8 cellular contexts compared by ENCODE assay signal in genomic region chr3:187741403-187742350, GRCh38. TPM values are rescaled to one million over a fixed set of nuclear protein-coding genes. Genes with fewer than 3 reads are reported as not detected.
A peak's percentile ranks its signal among the peaks of the same experiment; 100 is the strongest.
DNase-seq lines count a peak whose midpoint lies in the region; ATAC-seq, FAIRE-seq and TF ChIP-seq lines count a peak whose summit lies in the region.

No MANE protein-coding gene starts in this region.

- H3K9me3 ChIP-seq in BLaER1 treated with 17β-estradiol and CSF1 and Interleukin-3, amounts not matched to agents 10 nM and 100 nM (replicated peaks in 1 of 11): no peaks in the 10 kb centered on the region
- H3K9me3 ChIP-seq in PC-3 (ENCODE audit: low read length) (no peaks in the 10 kb centered on the region), subcutaneous abdominal adipose tissue (ENCODE audit: control insufficient read depth in 5 of 5, low read length in 5 of 5) (no peaks in the 10 kb centered on the region)

- peak overlapping the region; percentile 83 to 100 (median 98) for H3K27ac Mint-ChIP-seq in naive thymus-derived CD8-positive, alpha-beta T cell

- peaks cover 15 to 41% (median 33%) of the 10 kb centered on the region in 10 experiments for H3K4me1 ChIP-seq in BLaER1 treated with 17β-estradiol and CSF1 and Interleukin-3, amounts not matched to agents 10 nM and 100 nM
- H3K4me1 ChIP-seq in PC-3 (ENCODE audit: insufficient read depth, low read length) (peaks cover 26% of the 10 kb centered on the region), subcutaneous abdominal adipose tissue (ENCODE audit: control insufficient read depth in 5 of 5, insufficient read depth in 5 of 5, low read length in 5 of 5) (peaks cover 13 to 48% (median 41%) of the 10 kb centered on the region in 5 donors)

- POLR2A ChIA-PET in PC-3 (lab: Charles Lee; ENCODE audit: unreplicated experiment): interaction anchor here (0.8 kb wide), 1 partner anchor 556 kb away, joined by 12 read pairs; no protein-coding TSS in a partner anchor
- POLR2A ChIA-PET in naive thymus-derived CD8-positive, alpha-beta T cell (lab: Charles Lee): interaction anchor here (1.2 to 2.2 kb wide), 6 partner anchors 1007 to 1405 kb away, joined by 3 to 14 read pairs (median 6); no protein-coding TSS in a partner anchor

- TF ChIP-seq CTCF in PC-3 (conservative IDR thresholded peaks at IDR 0.05; ENCODE audit: low read depth, low read length): peak; percentile 98

- no TSS peak for BruUV-seq in PC-3 (replicated peaks; lab: Mats Ljungman, UMichigan)

- peaks cover 0 to 6% (median 0%) of the 10 kb centered on the region in 11 experiments; a peak in 2 of 22 replicates for H3K36me3 ChIP-seq in BLaER1 treated with 17β-estradiol and CSF1 and Interleukin-3, amounts not matched to agents 10 nM and 100 nM
- H3K36me3 ChIP-seq in PC-3 (ENCODE audit: low read depth, low read length) (no peaks in the 10 kb centered on the region), subcutaneous abdominal adipose tissue (ENCODE audit: control insufficient read depth in 5 of 5, insufficient read depth in 5 of 5, low read length in 5 of 5) (no peaks in the 10 kb centered on the region)

- peaks cover 41 to 84% (median 57%) of the 10 kb centered on the region in 4 donors for H3K4me1 Mint-ChIP-seq in naive thymus-derived CD8-positive, alpha-beta T cell

- H3K36me3 Mint-ChIP-seq in naive thymus-derived CD8-positive, alpha-beta T cell: peaks cover 0 to 6% (median 0%) of the 10 kb centered on the region in 3 donors

- no peaks in the 10 kb centered on the region for H3K27me3 ChIP-seq in BLaER1 treated with 17β-estradiol and CSF1 and Interleukin-3, amounts not matched to agents 10 nM and 100 nM
- H3K27me3 ChIP-seq in PC-3 (ENCODE audit: low read length): no peaks in the 10 kb centered on the region
- H3K27me3 ChIP-seq in subcutaneous abdominal adipose tissue (ENCODE audit: control insufficient read depth in 5 of 5, insufficient read depth in 4 of 5, low read length in 5 of 5): no peaks in the 10 kb centered on the region

- intact Hi-C loops in PC-3 (cut with micrococcal nuclease): loop anchor here (1.0 to 10.0 kb wide), 11 partner anchors 295 to 1213 kb away; no protein-coding TSS in a partner anchor

- peaks cover 0 to 4% (median 0%) of the 10 kb centered on the region in 5 donors for H3K27me3 Mint-ChIP-seq in naive thymus-derived CD8-positive, alpha-beta T cell

- no peak for FAIRE-seq in HTR-8/SVneo (lab: Jason Lieb, UNC)

- H3K4me2 ChIP-seq in BLaER1 treated with 17β-estradiol and CSF1 and Interleukin-3, amounts not matched to agents 10 nM and 100 nM: peak overlapping the region; percentile 89 to 99 (median 95)
- H3K4me2 ChIP-seq in PC-3 (ENCODE audit: low read length): peak overlapping the region; percentile 99

- H3K4me3 Mint-ChIP-seq in naive thymus-derived CD8-positive, alpha-beta T cell: peak overlapping the region; percentile 94 to 100 (median 98)

- no peaks in the 10 kb centered on the region for H3K9me3 Mint-ChIP-seq in naive thymus-derived CD8-positive, alpha-beta T cell

- peak overlapping the region; percentile 97 to 100 (median 99) for H3K27ac ChIP-seq in BLaER1 treated with 17β-estradiol and CSF1 and Interleukin-3, amounts not matched to agents 10 nM and 100 nM
- H3K27ac ChIP-seq in PC-3 (ENCODE audit: low read length) (peak overlapping the region; percentile 31), subcutaneous abdominal adipose tissue (ENCODE audit: low read depth, low read length) (peak overlapping the region; percentile 100)

- no peaks in the 10 kb centered on the region for H3K9me2 ChIP-seq in PC-3 (replicated peaks; ENCODE audit: low read length)

- H3K9ac ChIP-seq in BLaER1 treated with 17β-estradiol and CSF1 and Interleukin-3, amounts not matched to agents 10 nM and 100 nM: peak overlapping the region; percentile 96 to 100 (median 99)
- H3K9ac ChIP-seq in PC-3 (ENCODE audit: low read length): peak overlapping the region; percentile 54
- H3K9ac ChIP-seq in subcutaneous abdominal adipose tissue (ENCODE audit: low read length in 5 of 5): peak overlapping the region; percentile 77 to 100 (median 89)

- DNase-seq in HTR-8/SVneo (ENCODE audit: insufficient read length, low spot score) (peak; percentile 68), PC-3 (peak; percentile 88), fibroblast of gingiva (ENCODE audit: low read depth) (peak; percentile 86)
- DNase-seq in activated T-helper 1 cell treated with anti-CD3 and anti-CD28 coated beads, Interleukin-2, amount 50 U/mL, for 16 hours (ENCODE audit: low read depth in 1 of 2, low spot score in 1 of 2): peak; percentile 55 to 63
- peak; percentile 48 to 84 (median 70) for DNase-seq in naive thymus-derived CD8-positive, alpha-beta T cell

- H3F3A ChIP-seq in PC-3 (ENCODE audit: low read length, unreplicated experiment): no peaks in the 10 kb centered on the region

- H3K4me3 ChIP-seq in BLaER1 treated with 17β-estradiol and CSF1 and Interleukin-3, amounts not matched to agents 10 nM and 100 nM: peak overlapping the region; percentile 76 to 96 (median 88)
- H3K4me3 ChIP-seq in PC-3 (ENCODE audit: low read length): peak overlapping the region; percentile 93
- peak overlapping the region; percentile 74 to 98 (median 95) for H3K4me3 ChIP-seq in subcutaneous abdominal adipose tissue (ENCODE audit: low read depth in 1 of 5, low read length in 5 of 5)

- ATAC-seq in PC-3: peak; percentile 4
- ATAC-seq in naive thymus-derived CD8-positive, alpha-beta T cell: peak; percentile 16 to 24
- ATAC-seq in HG03565 (IDR thresholded peaks at IDR 0.05; ENCODE audit: unreplicated experiment): no peak

- H3K79me2 ChIP-seq in PC-3 (ENCODE audit: low read length): peaks cover 65% of the 10 kb centered on the region

- CTCF ChIA-PET in PC-3 (lab: Charles Lee): interaction anchor here (0.6 to 3.3 kb wide), 10 partner anchors 67 to 1212 kb away, joined by 3 to 49 read pairs (median 5); no protein-coding TSS in a partner anchor

- peak overlapping the region; percentile 85 for H2AFZ ChIP-seq in PC-3 (ENCODE audit: low read length)

- H4K20me1 ChIP-seq in BLaER1 treated with 17β-estradiol and CSF1 and Interleukin-3, amounts not matched to agents 10 nM and 100 nM: peaks cover 0 to 43% (median 3%) of the 10 kb centered on the region in 11 experiments; a peak in 10 of 22 replicates
- no peaks in the 10 kb centered on the region for H4K20me1 ChIP-seq in PC-3 (ENCODE audit: low read length)

RNA-seq across cellular contexts. Expression of gene BCL6, which starts 3.6 kb away (rescaled TPM):
- 7.7 and 11.8 TPM in 2 replicates for total RNA-seq in PC-3 (2014; rRNA removed)
- 10 to 100 TPM; 21.3 to 23.0 TPM for total RNA-seq in naive thymus-derived CD8-positive, alpha-beta T cell
- polyA plus RNA-seq in naive thymus-derived CD8-positive, alpha-beta T cell: 1 to 10 TPM; 1.1 to 2.7 (median 2.3) TPM

RNA-seq across cellular contexts. Expression of gene RTP2, which starts 39.3 kb away (rescaled TPM):
- total RNA-seq in PC-3 (2014; rRNA removed): not detected in 2 replicates
- not detected for total RNA-seq in naive thymus-derived CD8-positive, alpha-beta T cell
- polyA plus RNA-seq in naive thymus-derived CD8-positive, alpha-beta T cell: not detected

Comparison
In these comparisons a context has a peak if more than half of its experiments do, and no peak if none do; other contexts are left out.
1. H3K27ac ChIP-seq: peak in every context shown above with its lines; median percentile 100 in subcutaneous abdominal adipose tissue; 99 in BLaER1 treated with 17β-estradiol and CSF1 and Interleukin-3, amounts not matched to agents 10 nM and 100 nM; 31 in PC-3.